Comparison of ENCODE assay signal across 33 cellular contexts in genomic region chr11:77569046-77569445, GRCh38. TPM values are rescaled to one million over a fixed set of nuclear protein-coding genes. Genes with fewer than 3 reads are reported as not detected.
"Had no signal": no experiment of that assay in that cellular context is flagged by ENCODE, and none has a peak within 500 bp of the region (broad histone marks: within the 10 kb centered on the region; RNA-seq: fewer than 3 reads in every experiment).

No MANE protein-coding gene starts in this region.

- H3K4me1 ChIP-seq: SJCRH30 had no signal

- H3K36me3 Mint-ChIP-seq: activated CD4-positive, alpha-beta memory T cell treated with anti-CD3 and anti-CD28 coated beads for 36 hours; activated naive CD8-positive, alpha-beta T cell treated with anti-CD3 and anti-CD28 coated beads for 36 hours had no signal

- ATAC-seq: Panc1 had no signal

- H3K27me3 ChIP-seq: cardiac muscle cell, SJCRH30 had no signal

- H3K9me3 ChIP-seq: SJCRH30 had no signal

- H3K27ac Mint-ChIP-seq: activated B cell treated with CpG ODN at 0.5 μM for 24 hours; activated CD4-positive, alpha-beta memory T cell treated with anti-CD3 and anti-CD28 coated beads for 36 hours; activated naive CD8-positive, alpha-beta T cell treated with anti-CD3 and anti-CD28 coated beads for 36 hours had no signal

- H3K4me1 Mint-ChIP-seq: activated B cell treated with CpG ODN at 0.5 μM for 24 hours; activated naive CD8-positive, alpha-beta T cell treated with anti-CD3 and anti-CD28 coated beads for 36 hours; central memory CD8-positive, alpha-beta T cell had no signal

- DNase-seq: activated B cell treated with CpG ODN at 0.5 μM for 24 hours; activated CD4-positive, alpha-beta memory T cell treated with anti-CD3 and anti-CD28 coated beads for 36 hours; activated CD4-positive, alpha-beta T cell treated with anti-CD3 and anti-CD28 coated beads for 4 hours; activated CD4-positive, alpha-beta T cell treated with anti-CD3 and anti-CD28 coated beads, Interleukin-2, amount 50 U/mL, for 1 hour; activated CD4-positive, CD25-positive, alpha-beta regulatory T cell treated with anti-CD3 and anti-CD28 coated beads, Interleukin-2, amount 50 U/mL, for 72 hours; activated CD8-positive, alpha-beta memory T cell treated with anti-CD3 and anti-CD28 coated beads, Interleukin-2, amount 50 U/mL, for 4 hours; activated effector memory CD4-positive, alpha-beta T cell treated with Interleukin-2 at 50 U/mL for 16 hours; activated naive CD4-positive, alpha-beta T cell treated with anti-CD3 and anti-CD28 coated beads, Interleukin-2, amount 50 U/mL, for 16 hours; activated naive CD8-positive, alpha-beta T cell treated with anti-CD3 and anti-CD28 coated beads for 36 hours; activated T-cell treated with anti-CD3 and anti-CD28 coated beads, Interleukin-2, amount 50 U/mL, for 48 hours; amniotic stem cell; aorta; Karpas-422; KBM-7; NCI-H1105; NCI-H1417 treated with DMSO at 0.1 percent for 48 hours; NCI-H1694; NCI-H1930; NCI-H2081 treated with DMSO at 0.1 percent for 48 hours; NCI-H226; NCI-H446 treated with DMSO at 0.1 percent for 48 hours; NCI-H524; NCI-H69; NCI-H82; SHP77; SJCRH30; T1000 had no signal

- FAIRE-seq: TTC549 had no signal

- H3K36me3 ChIP-seq: cardiac muscle cell, SJCRH30 had no signal

- H3K4me3 ChIP-seq: cardiac muscle cell, SJCRH30, SK-N-MC had no signal

- H3K4me3 Mint-ChIP-seq: activated B cell treated with CpG ODN at 0.5 μM for 24 hours; activated CD4-positive, alpha-beta memory T cell treated with anti-CD3 and anti-CD28 coated beads for 36 hours; activated naive CD8-positive, alpha-beta T cell treated with anti-CD3 and anti-CD28 coated beads for 36 hours; central memory CD8-positive, alpha-beta T cell had no signal

- H3K9me3 Mint-ChIP-seq: activated B cell treated with CpG ODN at 0.5 μM for 24 hours; activated CD4-positive, alpha-beta memory T cell treated with anti-CD3 and anti-CD28 coated beads for 36 hours; central memory CD8-positive, alpha-beta T cell had no signal

- H3K27ac ChIP-seq: cardiac muscle cell, SJCRH30, SK-N-MC had no signal

RNA-seq across cellular contexts. Expression of gene AQP11, which starts 20.7 kb away (rescaled TPM):
- total RNA-seq: aorta, MCF 10A had no signal
